ENCODE assay signal across 8 cellular contexts in genomic region chr11:32829680-32830412, GRCh38. TPM values are rescaled to one million over a fixed set of nuclear protein-coding genes. Genes with fewer than 3 reads are reported as not detected.
DNase-seq lines count a peak whose midpoint lies in the region; ATAC-seq, FAIRE-seq and TF ChIP-seq lines count a peak whose summit lies in the region.

TSS of gene PRRG4 (plus strand) at chr11:32829927. CDS start at chr11:32830530, 603 bp downstream.

- H3K79me2 ChIP-seq in PC-9 (ENCODE audit: low read depth): peaks cover 9% of the 10 kb centered on the region; the same call in 1 of the 2 replicates
- H3K79me2 ChIP-seq in K562 (ENCODE audit: control insufficient read depth, insufficient read depth, low read length): no peaks in the 10 kb centered on the region

- no peaks in the 10 kb centered on the region for H3K9me2 ChIP-seq in PC-9 (ENCODE audit: insufficient read depth)

- H3K9me1 ChIP-seq in K562 (ENCODE audit: control insufficient read depth, insufficient read depth, low read length): no peaks in the 10 kb centered on the region

- H3K9me3 ChIP-seq in PC-9 (ENCODE audit: insufficient read depth, low read depth): no peaks in the 10 kb centered on the region
- H3K9me3 ChIP-seq in K562 (replicated peaks; ENCODE audit: control insufficient read depth, insufficient read depth, low read depth, low read length): no peaks in the 10 kb centered on the region
- H3K9me3 ChIP-seq in small intestine (ENCODE audit: control insufficient read depth, low read depth): no peaks in the 10 kb centered on the region

- peaks cover 14% of the 10 kb centered on the region for H3K4me1 ChIP-seq in PC-9 (replicated peaks; ENCODE audit: insufficient read depth)
- H3K4me1 ChIP-seq in K562 (replicated peaks in 1 of 2; ENCODE audit: control insufficient read depth in 2 of 2, insufficient read depth in 2 of 2, low read length in 2 of 2): peaks cover 0 to 9% of the 10 kb centered on the region in 2 experiments; a peak in 2 of 5 replicates
- no peaks in the 10 kb centered on the region for H3K4me1 ChIP-seq in small intestine (ENCODE audit: control insufficient read depth in 2 of 2, insufficient read depth in 1 of 2, low read depth in 1 of 2, low read length in 1 of 2)

- H2AFZ ChIP-seq in PC-9 (peak within 1 kb of the TSS; percentile 88), K562 (ENCODE audit: low read depth, low read length) (no peak within 1 kb of the TSS)

- CTCF ChIA-PET in PC-9 (lab: Charles Lee): no interaction called here
- CTCF ChIA-PET in K562 (lab: Yijun Ruan, JAX; ENCODE audit: low intra/inter-chr PET ratio): no interaction called here

- H3K4me2 ChIP-seq in PC-9 (peak within 1 kb of the TSS; percentile 76), K562 (ENCODE audit: insufficient read depth, low read length) (0 out of 2 replicates have a peak within 1 kb of the TSS, but pooled peaks have one; percentile 18)

- TF ChIP-seq POLR2A in K562 (conservative IDR thresholded peaks at IDR 0.05): no peak

- no peak for FAIRE-seq in K562 (lab: Jason Lieb, UNC)
- no peak for FAIRE-seq in small intestine (lab: Jason Lieb, UNC)

- WGBS in K562 (ENCODE audit: insufficient coverage, low coverage, missing lambda C conversion rate): 43% methylated on average over 53 of the region's 85 CpGs
- 0 to 1% (median 1%) methylated on average over 63 to 85 of the region's 85 CpGs for WGBS in small intestine, 3 donors

- peak; percentile 83 for ATAC-seq in GM19397 (IDR thresholded peaks at IDR 0.05; ENCODE audit: unreplicated experiment)
- peak; percentile 77 for ATAC-seq in HG03457 (IDR thresholded peaks at IDR 0.05; ENCODE audit: unreplicated experiment)
- ATAC-seq in K562: peak; percentile 40

- TF ChIP-seq EP300 in K562 (IDR thresholded peaks at IDR 0.05; ENCODE audit: low read length): no peak

- DNase-seq in DMS79 (lab: John Stamatoyannopoulos, UW) (peak; percentile 55), PC-9 (peak; percentile 77 to 95), K562 (ENCODE audit: extremely low read depth in 1 of 4, low spot score in 3 of 4) (no peak), iPS-NIHi7 (ENCODE audit: extremely low spot score) (peak; percentile 78), small intestine (peak; percentile 86), DMS114 treated with DMSO at 0.1 percent for 48 hours (lab: John Stamatoyannopoulos, UW; ENCODE audit: unreplicated experiment) (no peak)

- peaks cover 18% of the 10 kb centered on the region; the same call in 1 of the 2 replicates for H3F3A ChIP-seq in PC-9 (ENCODE audit: insufficient read depth, low read depth)

- H3K27me3 ChIP-seq in PC-9 (ENCODE audit: insufficient read depth, low read depth) (no peaks in the 10 kb centered on the region), K562 (ENCODE audit: control insufficient read depth in 2 of 2, insufficient read depth in 2 of 2, low read length in 2 of 2) (peaks cover 17 to 26% of the 10 kb centered on the region in 2 experiments), small intestine (ENCODE audit: control insufficient read depth in 2 of 2, insufficient read depth in 2 of 2, low read length in 2 of 2) (peaks cover 0 to 2% of the 10 kb centered on the region in 2 donors)

- H4K20me1 ChIP-seq in PC-9 (ENCODE audit: insufficient read depth) (no peaks in the 10 kb centered on the region), K562 (replicated peaks; ENCODE audit: control insufficient read depth, insufficient read depth, low read length) (no peaks in the 10 kb centered on the region)

- no peak within 1 kb of the TSS; a peak in 1 of 4 replicates for H3K9ac ChIP-seq in K562 (ENCODE audit: insufficient read depth in 1 of 2, low read depth in 2 of 2, low read length in 2 of 2)

- no peak for TF ChIP-seq RAD21 in K562 (CRISPR knock-in tag; conservative IDR thresholded peaks at IDR 0.05 in 1 of 2, IDR thresholded peaks at IDR 0.05 in 1 of 2)

- POLR2A ChIA-PET in PC-9 (lab: Charles Lee; ENCODE audit: unreplicated experiment) (interaction anchor here (0.6 kb wide), 2 partner anchors 19 to 64 kb away, joined by 5 to 7 read pairs; no protein-coding TSS in a partner anchor), K562 (lab: Yijun Ruan, JAX) (interaction anchor here (0.8 kb wide), 1 partner anchor 25 kb away, joined by 3 read pairs; no protein-coding TSS in a partner anchor)

- peak within 1 kb of the TSS; percentile 72 for H3K4me3 ChIP-seq in PC-9
- H3K4me3 ChIP-seq in K562: no peak within 1 kb of the TSS
- peak within 1 kb of the TSS; percentile 65 to 92 for H3K4me3 ChIP-seq in small intestine (ENCODE audit: low read depth in 1 of 2, low read length in 2 of 2)

- H3K36me3 ChIP-seq in PC-9 (ENCODE audit: low read depth): no peaks in the 10 kb centered on the region
- H3K36me3 ChIP-seq in K562 (ENCODE audit: control insufficient read depth, insufficient read depth, low read length): no peaks in the 10 kb centered on the region
- peaks cover 0 to 2% of the 10 kb centered on the region in 2 donors for H3K36me3 ChIP-seq in small intestine (ENCODE audit: control insufficient read depth in 2 of 2, insufficient read depth in 2 of 2, low read length in 2 of 2)

- intact Hi-C loops in PC-9 (cut with micrococcal nuclease; ENCODE audit: unreplicated experiment): loop anchor here (2.0 kb wide), 1 partner anchor 65 kb away; no protein-coding TSS in a partner anchor
- intact Hi-C loops in K562 (cut with micrococcal nuclease): no loop called here

- TSS peak; percentile 68 for BruUV-seq in PC-9 (replicated peaks; lab: Mats Ljungman, UMichigan)
- BruUV-seq in K562 (replicated peaks; lab: Mats Ljungman, UMichigan): no TSS peak

- in situ Hi-C loops in K562 (cut with MboI): no loop called here

- H3K27ac ChIP-seq in PC-9: peak within 1 kb of the TSS; percentile 57
- H3K27ac ChIP-seq in K562 (ENCODE audit: extremely low read depth, low read depth, low read length): no peak within 1 kb of the TSS
- peak within 1 kb of the TSS; percentile 77 to 92 for H3K27ac ChIP-seq in small intestine (ENCODE audit: low read depth in 1 of 2, low read length in 1 of 2)

- TF ChIP-seq CTCF in PC-9 (conservative IDR thresholded peaks at IDR 0.05) (no peak), K562 (IDR thresholded peaks at IDR 0.05 in 2 of 3, conservative IDR thresholded peaks at IDR 0.05 in 1 of 3; ENCODE audit: insufficient read depth in 2 of 3, low read depth in 1 of 3, low read length in 3 of 3) (no peak)

TF ChIP-seq in K562, 482 proteins besides CTCF, POLR2A, EP300 and RAD21:
- TF ChIP-seq EHMT2 (IDR thresholded peaks at IDR 0.05) (no peak), HOXB6 (CRISPR knock-in tag; IDR thresholded peaks at IDR 0.05; ENCODE audit: borderline replicate concordance) (no peak), ATF4 (CRISPR knock-in tag; IDR thresholded peaks at IDR 0.05) (no peak), RCOR1 (IDR thresholded peaks at IDR 0.05; ENCODE audit: borderline replicate concordance in 1 of 2, low read depth in 2 of 2, low read length in 2 of 2) (no peak), NONO (IDR thresholded peaks at IDR 0.05; ENCODE audit: low read depth in 2 of 2, low read length in 1 of 2) (no peak)

RNA-seq across cellular contexts. Expression of gene PRRG4, which starts in this region (rescaled TPM):
- 11.5 and 11.9 TPM in 2 replicates for total RNA-seq in PC-9 (2021)
- not detected in 2 replicates for total RNA-seq in K562 (2011; cell fraction: chromatin; rRNA removed; ENCODE audit: low replicate concordance)
- total RNA-seq in K562 (2011; cell fraction: nucleolus; rRNA removed): not detected in 2 replicates
- not detected in 2 replicates for total RNA-seq in K562 (2011; cell fraction: nucleoplasm; rRNA removed)
- total RNA-seq in K562 (2014; rRNA removed): not detected in 2 replicates
- not detected in 2 replicates for total RNA-seq in K562 (2014; rRNA removed; fragmentation: Illumina TruSeq; extraction: Trizol)
- total RNA-seq in K562 (2015; rRNA removed; fragmentation: Illumina TruSeq; extraction: Trizol): not detected in 2 replicates
- total RNA-seq in K562 (2021): not detected in 2 replicates
- polyA plus RNA-seq in K562 (2011; rRNA removed): not detected in 2 replicates
- polyA plus RNA-seq in K562 (2011; cell fraction: cytosol; rRNA removed): not detected in 2 replicates
- not detected in 2 replicates for polyA plus RNA-seq in K562 (2011; cell fraction: nucleus; rRNA removed)
- polyA plus RNA-seq in K562 (2012): not detected in 2 replicates
- not detected in 2 replicates for polyA plus RNA-seq in K562 (2014; fragmentation: Illumina TruSeq; extraction: Trizol)
- not detected for polyA plus RNA-seq in K562 (2014; fragmentation: Nextera tagmentation; extraction: Ambion mirVana)
- polyA plus RNA-seq in K562 (2014; rRNA removed): not detected in 2 replicates
- polyA minus RNA-seq in K562 (2011; rRNA and poly(A)+ RNA removed): not detected in 2 replicates
- polyA minus RNA-seq in K562 (2011; cell fraction: cytosol; rRNA and poly(A)+ RNA removed): 0.27 TPM in 1 of 2 replicates, not detected in the other
- polyA minus RNA-seq in K562 (2011; cell fraction: nucleus; rRNA and poly(A)+ RNA removed): not detected in 2 replicates
- 10 to 100 TPM in 1 of 3 donors, 1 to 10 TPM in 2; 5.1 to 11.2 (median 7.6) TPM for polyA plus RNA-seq in small intestine

Comparison
In these comparisons a context has a peak if more than half of its experiments do, and no peak if none do; other contexts are left out.
1. RNA of gene PRRG4 (total RNA-seq): 11.5 to 11.9 TPM in PC-9; not detected in K562; every median in the first group is over 10 times any median in the second.
2. RNA of gene PRRG4 (polyA plus RNA-seq): 5.1 to 11.2 TPM in small intestine; not detected in K562; every median in the first group is over 4 times any median in the second.
3. Peak in ATAC-seq and H3K4me2 ChIP-seq in K562; RNA of the gene not detected or under 1 TPM.
4. DNase-seq: peak in DMS79 (single experiment), PC-9 (2 of 2), iPS-NIHi7 (single experiment) and small intestine (single experiment); none in K562 (0 of 4) and DMS114 treated with DMSO at 0.1 percent for 48 hours (single experiment).
5. Peak in every context shown above with its lines, with median percentiles within 50 percentile points of each other: ATAC-seq.